In the genomic region with DNA sequence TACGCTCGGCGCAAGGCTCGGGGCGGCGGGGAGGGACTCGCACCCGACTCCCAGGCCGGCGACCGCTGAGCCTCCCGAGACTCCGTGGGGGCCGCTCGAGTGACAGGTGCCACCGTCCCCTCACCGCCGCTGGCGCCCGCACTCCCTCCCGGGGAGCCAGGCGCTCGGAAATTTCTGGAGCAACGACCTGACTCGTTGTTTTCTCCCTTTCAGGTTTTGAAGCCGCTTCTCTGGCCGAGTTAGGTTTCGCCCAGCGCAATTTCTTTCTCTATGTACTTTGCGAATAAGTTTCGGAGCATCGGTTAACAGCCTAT, we compare ENCODE assay signal across 8 cellular contexts.
DNase-seq lines count a peak whose midpoint lies in the region; ATAC-seq and TF ChIP-seq lines count a peak whose summit lies in the region.
"Not testable (repeated sequence)": the region's sequence is repeated elsewhere in the genome, so short reads cannot be mapped to it uniquely, and the experiment has no call there.

No MANE protein-coding gene starts in this region.

- H3K9me3 ChIP-seq in ES-I3 (ENCODE audit: control insufficient read depth, insufficient read depth, low read length); OCI-LY1 (ENCODE audit: low read length); subcutaneous abdominal adipose tissue (ENCODE audit: control insufficient read depth in 5 of 5, low read length in 5 of 5): not testable (repeated sequence)

- H3K9me2 ChIP-seq in OCI-LY1 (ENCODE audit: low read depth, low read length) = not testable (repeated sequence)

- not testable (repeated sequence) for H3K27ac ChIP-seq in OCI-LY1 (ENCODE audit: low read depth, low read length, poor library complexity, severe bottlenecking)
- H3K27ac ChIP-seq in subcutaneous abdominal adipose tissue (ENCODE audit: low read depth, low read length) = peak overlapping the region; percentile 75

- H3F3A ChIP-seq in OCI-LY1 (ENCODE audit: insufficient read depth, low read length) = not testable (repeated sequence)

- peak overlapping the region; percentile 78 for H3K4me3 Mint-ChIP-seq in dendritic cell treated with granulocyte-macrophage colony-stimulating factor and Interleukin-4, amounts not matched to agents 40 ng/mL and 50 ng/mL, for 4 days
- peak overlapping the region; percentile 87 to 93 (median 87) for H3K4me3 Mint-ChIP-seq in immature natural killer cell

- H3K36me3 Mint-ChIP-seq in dendritic cell treated with granulocyte-macrophage colony-stimulating factor and Interleukin-4, amounts not matched to agents 40 ng/mL and 50 ng/mL, for 4 days (ENCODE audit: low read depth) = peaks cover 17% of the 10 kb centered on the region
- H3K36me3 Mint-ChIP-seq in immature natural killer cell = peaks cover 0 to 13% (median 11%) of the 10 kb centered on the region in 3 donors

- not testable (repeated sequence) for H4K20me1 ChIP-seq in OCI-LY1 (ENCODE audit: insufficient read depth, low read length)

- H3K4me1 ChIP-seq in ES-I3 (ENCODE audit: insufficient read depth, low read length); subcutaneous abdominal adipose tissue (ENCODE audit: control insufficient read depth in 5 of 5, insufficient read depth in 5 of 5, low read length in 5 of 5): not testable (repeated sequence)
- peaks cover 10% of the 10 kb centered on the region for H3K4me1 ChIP-seq in OCI-LY1 (ENCODE audit: insufficient read depth, low read length, severe bottlenecking)

- not testable (repeated sequence) for H2AFZ ChIP-seq in OCI-LY1 (ENCODE audit: low read length)

- TF ChIP-seq CTCF in OCI-LY1 (IDR thresholded peaks at IDR 0.05; ENCODE audit: low read length) = not testable (repeated sequence)

- H3K4me1 Mint-ChIP-seq in dendritic cell treated with granulocyte-macrophage colony-stimulating factor and Interleukin-4, amounts not matched to agents 40 ng/mL and 50 ng/mL, for 4 days (ENCODE audit: low read depth) = peaks cover 13% of the 10 kb centered on the region
- peaks cover 22 to 26% of the 10 kb centered on the region in 2 donors for H3K4me1 Mint-ChIP-seq in immature natural killer cell

- H3K79me2 ChIP-seq in OCI-LY1 (ENCODE audit: insufficient read depth, low read length) = not testable (repeated sequence)

- peak overlapping the region; percentile 87 for H3K9ac ChIP-seq in ES-I3 (ENCODE audit: low read depth, low read length)
- H3K9ac ChIP-seq in OCI-LY1 (ENCODE audit: low read length) = peak overlapping the region; percentile 85
- H3K9ac ChIP-seq in subcutaneous abdominal adipose tissue (ENCODE audit: low read length in 5 of 5) = peak overlapping the region; percentile 64 to 92 (median 87)

- peak overlapping the region; percentile 76 for H3K4me2 ChIP-seq in OCI-LY1 (ENCODE audit: low read length)

- not testable (repeated sequence) for H3K36me3 ChIP-seq in ES-I3 (ENCODE audit: insufficient read depth, low read length); OCI-LY1 (ENCODE audit: insufficient read depth, low read length)
- peaks cover 0 to 15% (median 3%) of the 10 kb centered on the region in 5 donors for H3K36me3 ChIP-seq in subcutaneous abdominal adipose tissue (ENCODE audit: control insufficient read depth in 5 of 5, insufficient read depth in 5 of 5, low read length in 5 of 5)

- H3K9me3 Mint-ChIP-seq in dendritic cell treated with granulocyte-macrophage colony-stimulating factor and Interleukin-4, amounts not matched to agents 40 ng/mL and 50 ng/mL, for 4 days; immature natural killer cell: not testable (repeated sequence)

- peak overlapping the region; percentile 83 for H3K4me3 ChIP-seq in OCI-LY1 (ENCODE audit: low read depth, low read length, poor library complexity, severe bottlenecking)
- H3K4me3 ChIP-seq in subcutaneous abdominal adipose tissue (ENCODE audit: low read depth in 1 of 5, low read length in 5 of 5) = peak overlapping the region; percentile 67 to 80 (median 74)

- ATAC-seq in HG02938 (IDR thresholded peaks at IDR 0.05; ENCODE audit: unreplicated experiment) = peak; percentile 6

- peak overlapping the region; percentile 62 for H3K27ac Mint-ChIP-seq in dendritic cell treated with granulocyte-macrophage colony-stimulating factor and Interleukin-4, amounts not matched to agents 40 ng/mL and 50 ng/mL, for 4 days
- peak overlapping the region; percentile 83 to 93 (median 90) for H3K27ac Mint-ChIP-seq in immature natural killer cell

- H3K27me3 ChIP-seq in OCI-LY1 (ENCODE audit: insufficient read depth, low read length); subcutaneous abdominal adipose tissue (ENCODE audit: control insufficient read depth in 5 of 5, insufficient read depth in 4 of 5, low read length in 5 of 5): not testable (repeated sequence)

- DNase-seq in activated T-cell treated with anti-CD3 and anti-CD28 coated beads for 1 hour (ENCODE audit: low read depth) (peak; percentile 17), pons (ENCODE audit: low spot score) (peak; percentile 20)
- not testable (repeated sequence) for DNase-seq in immature natural killer cell

- not testable (repeated sequence) for H3K27me3 Mint-ChIP-seq in dendritic cell treated with granulocyte-macrophage colony-stimulating factor and Interleukin-4, amounts not matched to agents 40 ng/mL and 50 ng/mL, for 4 days; immature natural killer cell (ENCODE audit: low read depth in 3 of 3)

- intact Hi-C loops in dendritic cell treated with granulocyte-macrophage colony-stimulating factor and Interleukin-4, amounts not matched to agents 40 ng/mL and 50 ng/mL, for 4 days (cut with micrococcal nuclease) = loop anchor here (10.0 kb wide), 1 partner anchor 129 kb away; no protein-coding TSS in a partner anchor
